In the genomic region with DNA sequence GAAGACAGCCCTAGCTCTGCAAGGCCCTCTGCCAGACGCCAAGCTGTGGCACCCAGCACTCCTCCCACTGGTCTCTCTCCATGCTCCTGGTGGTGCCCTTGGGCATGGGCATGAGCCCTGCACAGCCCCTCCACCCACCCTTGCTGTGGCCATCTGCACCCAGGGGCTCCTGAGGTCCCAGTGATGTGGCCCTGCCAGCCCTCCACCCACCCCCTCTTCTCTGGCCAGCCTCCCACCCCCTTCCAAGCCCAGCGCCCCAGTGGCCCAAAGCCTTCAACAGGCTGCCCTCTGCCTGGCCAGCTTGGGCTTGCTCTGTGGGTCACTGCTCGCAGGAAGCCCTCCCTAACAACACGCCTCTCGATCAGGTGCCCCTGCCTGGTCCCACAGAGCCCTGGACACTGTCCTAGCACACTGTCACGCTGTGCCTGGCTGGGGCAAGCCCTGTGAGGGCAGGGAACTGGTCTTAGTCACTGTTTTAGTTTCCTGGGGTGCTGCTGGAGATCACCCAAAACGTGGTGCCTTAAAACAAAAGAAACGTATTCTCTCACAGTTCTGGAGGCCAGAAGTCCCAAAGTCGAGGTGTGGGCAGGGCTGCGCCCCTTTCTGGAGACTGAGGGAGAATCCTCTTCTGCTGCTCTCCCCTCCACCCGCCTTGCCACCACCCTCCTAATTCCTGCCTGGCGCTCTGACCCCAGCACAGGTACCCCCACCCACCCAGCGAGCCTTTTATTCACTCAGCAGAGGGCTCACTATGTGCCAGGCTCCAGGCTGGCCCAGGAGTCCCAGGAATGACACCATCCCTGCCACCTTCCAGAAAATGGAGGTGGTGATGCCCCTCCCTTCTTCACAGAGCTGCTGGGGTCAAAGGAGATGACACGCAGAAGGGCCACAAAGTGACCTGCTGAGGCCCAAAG, we compare ENCODE assay signal across 23 cellular contexts. TPM values are rescaled to one million over a fixed set of nuclear protein-coding genes. Genes with fewer than 3 reads are reported as not detected.
DNase-seq lines count a peak whose midpoint lies in the region; ATAC-seq and TF ChIP-seq lines count a peak whose summit lies in the region.
"Had no signal": no experiment of that assay in that cellular context is flagged by ENCODE, and none has a peak within 500 bp of the region (broad histone marks: within the 10 kb centered on the region; RNA-seq: fewer than 3 reads in every experiment).

No MANE protein-coding gene starts in this region.

- no peaks in the 10 kb centered on the region for H3K36me3 Mint-ChIP-seq in activated naive CD4-positive, alpha-beta T cell treated with anti-CD3 and anti-CD28 coated beads, Interleukin-2, amount 10 ng/mL, durations not matched to agents 7 days and 5 days
- no peaks in the 10 kb centered on the region for H3K36me3 Mint-ChIP-seq in activated T-cell treated with anti-CD3 and anti-CD28 coated beads, Interleukin-2, amount 50 U/mL, for 72 hours (ENCODE audit: insufficient read depth in 2 of 2)
- H3K36me3 Mint-ChIP-seq: CD8-positive, alpha-beta memory T cell had no signal

- no peak overlapping the region for H3K27ac Mint-ChIP-seq in activated naive CD4-positive, alpha-beta T cell treated with anti-CD3 and anti-CD28 coated beads, Interleukin-2, amount 10 ng/mL, durations not matched to agents 7 days and 5 days
- H3K27ac Mint-ChIP-seq in activated T-cell treated with anti-CD3 and anti-CD28 coated beads, Interleukin-2, amount 50 U/mL, for 72 hours, result no peak overlapping the region
- H3K27ac Mint-ChIP-seq: CD8-positive, alpha-beta memory T cell had no signal

- no peak overlapping the region for H3K27ac ChIP-seq in coronary artery
- H3K27ac ChIP-seq in suprapubic skin, result no peak overlapping the region

- peak; percentile 17 for DNase-seq in activated naive CD4-positive, alpha-beta T cell treated with anti-CD3 and anti-CD28 coated beads, Interleukin-2, amount 10 ng/mL, durations not matched to agents 7 days and 5 days
- no peak for DNase-seq in activated naive CD4-positive, alpha-beta T cell treated with anti-CD3 and anti-CD28 coated beads, Interleukin-2, amount 50 U/mL, for 16 hours
- peak; percentile 45 for DNase-seq in coronary artery (ENCODE audit: low spot score)
- DNase-seq in mesenteric fat pad (ENCODE audit: low spot score), result peak; percentile 39
- peak; percentile 51 to 59 for DNase-seq in suprapubic skin (ENCODE audit: low spot score in 2 of 2)
- no peak for DNase-seq in activated T-cell treated with anti-CD3 and anti-CD28 coated beads, Interleukin-2, amount 50 U/mL, for 72 hours
- DNase-seq in hypothalamus (lab: John Stamatoyannopoulos, UW), result no peak
- DNase-seq in medulla oblongata (ENCODE audit: extremely low spot score), result no peak
- DNase-seq: 8988T; C1 segment of cervical spinal cord; CD8-positive, alpha-beta memory T cell; GDM1; MM.1S; NCI-H1436; NCI-H187 treated with DMSO at 0.1 percent for 48 hours; NCI-H2107; NCI-H526 treated with DMSO at 0.1 percent for 48 hours; Right ventricle myocardium superior had no signal

- H3K4me1 ChIP-seq in suprapubic skin, result no peaks in the 10 kb centered on the region

- no peak for TF ChIP-seq EP300 in suprapubic skin (IDR thresholded peaks at IDR 0.05)

- WGBS in suprapubic skin, result 80% methylated on average over 12 of the region's 14 CpGs

- H3K27me3 ChIP-seq in suprapubic skin, result peaks cover 44% of the 10 kb centered on the region

- H3K4me3 Mint-ChIP-seq in activated naive CD4-positive, alpha-beta T cell treated with anti-CD3 and anti-CD28 coated beads, Interleukin-2, amount 10 ng/mL, durations not matched to agents 7 days and 5 days, result no peak overlapping the region
- H3K4me3 Mint-ChIP-seq in activated T-cell treated with anti-CD3 and anti-CD28 coated beads, Interleukin-2, amount 50 U/mL, for 72 hours, result no peak overlapping the region
- H3K4me3 Mint-ChIP-seq: CD8-positive, alpha-beta memory T cell had no signal

- H3K4me3 ChIP-seq in coronary artery (no peak overlapping the region), suprapubic skin (no peak overlapping the region)
- H3K4me3 ChIP-seq: K562 had no signal

- no peak for TF ChIP-seq POLR2A in suprapubic skin (IDR thresholded peaks at IDR 0.05)

- H3K36me3 ChIP-seq in suprapubic skin, result no peaks in the 10 kb centered on the region

- TF ChIP-seq CTCF in coronary artery (IDR thresholded peaks at IDR 0.05) (no peak), suprapubic skin (IDR thresholded peaks at IDR 0.05) (no peak)

- no peak for ATAC-seq in activated T-cell treated with anti-CD3 and anti-CD28 coated beads, Interleukin-2, amount 50 U/mL, for 72 hours (replicated peaks in 1 of 2)

- CTCF ChIA-PET in activated naive CD4-positive, alpha-beta T cell treated with anti-CD3 and anti-CD28 coated beads, Interleukin-2, amount 10 ng/mL, durations not matched to agents 7 days and 5 days (lab: Charles Lee), result no interaction called here

- no peaks in the 10 kb centered on the region for H3K9me3 ChIP-seq in suprapubic skin

- no peaks in the 10 kb centered on the region for H3K9me3 Mint-ChIP-seq in activated naive CD4-positive, alpha-beta T cell treated with anti-CD3 and anti-CD28 coated beads, Interleukin-2, amount 10 ng/mL, durations not matched to agents 7 days and 5 days
- no peaks in the 10 kb centered on the region for H3K9me3 Mint-ChIP-seq in activated T-cell treated with anti-CD3 and anti-CD28 coated beads, Interleukin-2, amount 50 U/mL, for 72 hours
- H3K9me3 Mint-ChIP-seq: CD8-positive, alpha-beta memory T cell had no signal

- peaks cover 4% of the 10 kb centered on the region for H3K27me3 Mint-ChIP-seq in activated naive CD4-positive, alpha-beta T cell treated with anti-CD3 and anti-CD28 coated beads, Interleukin-2, amount 10 ng/mL, durations not matched to agents 7 days and 5 days
- no peaks in the 10 kb centered on the region for H3K27me3 Mint-ChIP-seq in activated T-cell treated with anti-CD3 and anti-CD28 coated beads, Interleukin-2, amount 50 U/mL, for 72 hours (ENCODE audit: low read depth)

- no peaks in the 10 kb centered on the region for H3K4me1 Mint-ChIP-seq in activated naive CD4-positive, alpha-beta T cell treated with anti-CD3 and anti-CD28 coated beads, Interleukin-2, amount 10 ng/mL, durations not matched to agents 7 days and 5 days
- no peaks in the 10 kb centered on the region for H3K4me1 Mint-ChIP-seq in activated T-cell treated with anti-CD3 and anti-CD28 coated beads, Interleukin-2, amount 50 U/mL, for 72 hours (ENCODE audit: low read depth)
- H3K4me1 Mint-ChIP-seq: CD8-positive, alpha-beta memory T cell had no signal

RNA-seq across cellular contexts. Expression of a gene that starts 14.7 kb away (rescaled TPM):
- total RNA-seq in mesenteric fat pad (1.7 TPM), suprapubic skin (under 1 TPM in 2 of 4 donors, not detected in 2; 0.34 to 0.47 TPM)
- total RNA-seq in activated T-cell treated with anti-CD3 and anti-CD28 coated beads, Interleukin-2, amount 50 U/mL, for 72 hours, result not detected
- total RNA-seq: CD8-positive, alpha-beta memory T cell; RPMI7951 had no signal

RNA-seq across cellular contexts. Expression of a gene that starts 35.5 kb away (rescaled TPM):
- 1.3 TPM for total RNA-seq in mesenteric fat pad
- total RNA-seq in suprapubic skin, result 1 to 10 TPM; 1.9 to 4.9 (median 2.9) TPM
- total RNA-seq in activated T-cell treated with anti-CD3 and anti-CD28 coated beads, Interleukin-2, amount 50 U/mL, for 72 hours, result under 1 TPM; 0.19 to 0.70 TPM
- total RNA-seq: K562 had no signal

RNA-seq across cellular contexts. Expression of a gene that starts 44.2 kb away (rescaled TPM):
- total RNA-seq in mesenteric fat pad, result not detected
- 10 to 100 TPM in 1 of 4 donors, 1 to 10 TPM in 3; 2.5 to 13.5 (median 4.7) TPM for total RNA-seq in suprapubic skin
- not detected for total RNA-seq in activated T-cell treated with anti-CD3 and anti-CD28 coated beads, Interleukin-2, amount 50 U/mL, for 72 hours
- total RNA-seq: CD8-positive, alpha-beta memory T cell; Daoy; H4; K562; Right ventricle myocardium superior; RPMI7951; SK-MEL-5 had no signal

Comparison
In these comparisons a context has a peak if more than half of its experiments do, and no peak if none do; other contexts are left out.
1. DNase-seq: peak in activated naive CD4-positive, alpha-beta T cell treated with anti-CD3 and anti-CD28 coated beads, Interleukin-2, amount 10 ng/mL, durations not matched to agents 7 days and 5 days (single experiment), coronary artery (single experiment), mesenteric fat pad (single experiment) and suprapubic skin (2 of 2); none in activated naive CD4-positive, alpha-beta T cell treated with anti-CD3 and anti-CD28 coated beads, Interleukin-2, amount 50 U/mL, for 16 hours (single experiment), activated T-cell treated with anti-CD3 and anti-CD28 coated beads, Interleukin-2, amount 50 U/mL, for 72 hours (0 of 2), hypothalamus (0 of 51) and medulla oblongata (single experiment).